8 cellular contexts compared by ENCODE assay signal in the genomic region with DNA sequence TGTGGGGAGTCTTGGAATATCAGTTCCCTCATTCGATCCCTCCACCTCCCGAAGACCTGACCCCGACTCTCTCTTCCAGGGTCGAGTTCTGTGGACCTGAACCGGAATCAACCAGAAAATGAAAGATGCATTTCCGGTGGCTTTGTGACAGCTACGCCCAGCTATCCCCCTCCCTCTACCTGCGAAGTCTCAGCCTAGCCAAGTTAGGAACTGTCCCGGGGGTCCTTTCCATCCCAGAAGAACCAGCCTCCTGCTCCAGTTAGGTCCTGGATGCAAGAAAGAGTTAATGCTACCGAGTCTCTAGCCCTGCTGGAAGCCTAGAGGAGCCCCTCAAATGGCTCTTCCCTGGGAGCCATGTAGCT. TPM values are rescaled to one million over a fixed set of nuclear protein-coding genes. Genes with fewer than 3 reads are reported as not detected.
DNase-seq lines count a peak whose midpoint lies in the region; ATAC-seq and TF ChIP-seq lines count a peak whose summit lies in the region.

No MANE protein-coding gene starts in this region.

- peaks cover 15% of the 10 kb centered on the region for H3K36me3 Mint-ChIP-seq in stimulated activated naive CD8-positive, alpha-beta T cell treated with anti-CD3 and anti-CD28 coated beads, Interleukin-15, Interleukin-2, amounts not matched to agents 100 ng/mL and 50 ng/mL, for 24 hours (ENCODE audit: low read depth)
- H3K36me3 Mint-ChIP-seq in HFFc6 (ENCODE audit: low read depth) = peaks cover 11% of the 10 kb centered on the region

- H3K27me3 Mint-ChIP-seq in stimulated activated naive CD8-positive, alpha-beta T cell treated with anti-CD3 and anti-CD28 coated beads, Interleukin-15, Interleukin-2, amounts not matched to agents 100 ng/mL and 50 ng/mL, for 24 hours = no peaks in the 10 kb centered on the region
- no peaks in the 10 kb centered on the region; the same call in 1 of the 2 replicates for H3K27me3 Mint-ChIP-seq in HFFc6 (ENCODE audit: insufficient read depth)

- TF ChIP-seq CTCF in gastroesophageal sphincter (IDR thresholded peaks at IDR 0.05) = no peak
- TF ChIP-seq CTCF in HFFc6 (IDR thresholded peaks at IDR 0.05) = no peak

- no peak for TF ChIP-seq POLR2A in gastroesophageal sphincter (IDR thresholded peaks at IDR 0.05)

- no peak for TF ChIP-seq EP300 in gastroesophageal sphincter (IDR thresholded peaks at IDR 0.05)

- 58% methylated on average over 5 of the region's 10 CpGs; no CpG with 5 or more reads in 1 of the 2 donors for WGBS in gastroesophageal sphincter (ENCODE audit: low coverage in 1 of 2), 2 donors

- peaks cover 1% of the 10 kb centered on the region for H3K9me3 Mint-ChIP-seq in stimulated activated naive CD8-positive, alpha-beta T cell treated with anti-CD3 and anti-CD28 coated beads, Interleukin-15, Interleukin-2, amounts not matched to agents 100 ng/mL and 50 ng/mL, for 24 hours
- peaks cover 3% of the 10 kb centered on the region; the same call in 1 of the 2 replicates for H3K9me3 Mint-ChIP-seq in HFFc6

- peak overlapping the region in 1 of 2 donors; percentile 41 for H3K4me3 ChIP-seq in gastroesophageal sphincter

- no peaks in the 10 kb centered on the region for H3K27me3 ChIP-seq in gastroesophageal sphincter

- H3K27ac ChIP-seq in gastroesophageal sphincter = no peak overlapping the region

- H3K9me3 ChIP-seq in gastroesophageal sphincter = no peaks in the 10 kb centered on the region

- H3K36me3 ChIP-seq in gastroesophageal sphincter = peaks cover 0 to 17% of the 10 kb centered on the region in 2 donors

- DNase-seq in stimulated activated naive CD8-positive, alpha-beta T cell treated with anti-CD3 and anti-CD28 coated beads, Interleukin-15, Interleukin-2, amounts not matched to agents 100 U/mL and 50 U/mL, for 24 hours = no peak
- DNase-seq in NCI-H1694 (lab: John Stamatoyannopoulos, UW) (no peak), cerebellar cortex (ENCODE audit: low spot score) (no peak), HFFc6 (no peak)
- DNase-seq in stimulated activated CD4-positive, alpha-beta T cell treated with anti-CD3 and anti-CD28 coated beads, Interleukin-4, amount 100 ng/mL, for 24 hours = no peak

- peak overlapping the region; percentile 67 for H3K27ac Mint-ChIP-seq in stimulated activated naive CD8-positive, alpha-beta T cell treated with anti-CD3 and anti-CD28 coated beads, Interleukin-15, Interleukin-2, amounts not matched to agents 100 ng/mL and 50 ng/mL, for 24 hours
- H3K27ac Mint-ChIP-seq in HFFc6 = no peak overlapping the region

- ATAC-seq in stimulated activated naive CD8-positive, alpha-beta T cell treated with anti-CD3 and anti-CD28 coated beads, Interleukin-15, Interleukin-2, amounts not matched to agents 100 U/mL and 50 U/mL, for 24 hours = no peak
- ATAC-seq in HG03460 (IDR thresholded peaks at IDR 0.05; ENCODE audit: unreplicated experiment) (peak; percentile 52), gastroesophageal sphincter (peak; percentile 10)

- peak overlapping the region; percentile 84 for H3K4me3 Mint-ChIP-seq in stimulated activated naive CD8-positive, alpha-beta T cell treated with anti-CD3 and anti-CD28 coated beads, Interleukin-15, Interleukin-2, amounts not matched to agents 100 ng/mL and 50 ng/mL, for 24 hours
- H3K4me3 Mint-ChIP-seq in HFFc6 = no peak overlapping the region

- H3K4me1 Mint-ChIP-seq in stimulated activated naive CD8-positive, alpha-beta T cell treated with anti-CD3 and anti-CD28 coated beads, Interleukin-15, Interleukin-2, amounts not matched to agents 100 ng/mL and 50 ng/mL, for 24 hours (ENCODE audit: low read depth) = peaks cover 28% of the 10 kb centered on the region
- H3K4me1 Mint-ChIP-seq in HFFc6 (ENCODE audit: low read depth) = peaks cover 11% of the 10 kb centered on the region

- no peaks in the 10 kb centered on the region for H3K4me1 ChIP-seq in gastroesophageal sphincter

RNA-seq across cellular contexts. Expression of a gene that starts 13.4 kb away (rescaled TPM):
- total RNA-seq in gastroesophageal sphincter = not detected
- not detected for total RNA-seq in HFFc6 (2021; fragmentation: NEBNext Ultra II Directional; extraction: Animal tissue kit (Norgen Biotek cat#: 25700))

RNA-seq across cellular contexts. Expression of a gene that starts 44.1 kb away (rescaled TPM):
- not detected for total RNA-seq in gastroesophageal sphincter
- not detected for total RNA-seq in HFFc6 (2021; fragmentation: NEBNext Ultra II Directional; extraction: Animal tissue kit (Norgen Biotek cat#: 25700))

RNA-seq across cellular contexts. Expression of a gene that starts 48.0 kb away (rescaled TPM):
- 10 to 100 TPM in 1 of 4 donors, 1 to 10 TPM in 3; 6.4 to 11.7 (median 8.1) TPM for total RNA-seq in gastroesophageal sphincter
- 1 to 10 TPM; 4.1 to 5.3 (median 5.0) TPM for total RNA-seq in HFFc6 (2021; fragmentation: NEBNext Ultra II Directional; extraction: Animal tissue kit (Norgen Biotek cat#: 25700))

RNA-seq across cellular contexts. Expression of a gene that starts 48.7 kb away (rescaled TPM):
- total RNA-seq in gastroesophageal sphincter = 10 to 100 TPM in 1 of 4 donors, 1 to 10 TPM in 3; 7.8 to 11.7 (median 9.5) TPM
- 1 to 10 TPM; 4.1 to 5.1 (median 4.6) TPM for total RNA-seq in HFFc6 (2021; fragmentation: NEBNext Ultra II Directional; extraction: Animal tissue kit (Norgen Biotek cat#: 25700))
